8 cellular contexts compared by ENCODE assay signal in genomic region chr6:108581237-108581931, GRCh38. TPM values are rescaled to one million over a fixed set of nuclear protein-coding genes. Genes with fewer than 3 reads are reported as not detected.
DNase-seq lines count a peak whose midpoint lies in the region; ATAC-seq and TF ChIP-seq lines count a peak whose summit lies in the region.

No MANE protein-coding gene starts in this region.

- H3K4me3 ChIP-seq in dorsolateral prefrontal cortex: peak overlapping the region in 17 of 59 donors; percentile 0 to 33 (median 16)

- ATAC-seq in HG03442 (IDR thresholded peaks at IDR 0.05; ENCODE audit: unreplicated experiment): no peak
- ATAC-seq in GM21717 (IDR thresholded peaks at IDR 0.05; ENCODE audit: unreplicated experiment): no peak

- H3K27me3 ChIP-seq in dorsolateral prefrontal cortex: no peaks in the 10 kb centered on the region

- H3K9me3 Mint-ChIP-seq in nephron progenitor cell: no peaks in the 10 kb centered on the region

- DNase-seq in GM03348 (ENCODE audit: low spot score): peak; percentile 74
- DNase-seq in OCI-M1 (lab: John Stamatoyannopoulos, UW): peak; percentile 84
- no peak for DNase-seq in dorsolateral prefrontal cortex
- DNase-seq in nephron progenitor cell: no peak
- no peak for DNase-seq in stimulated activated CD4-positive, alpha-beta T cell treated with anti-CD3 and anti-CD28 coated beads, Interleukin-4, amount 100 ng/mL, for 24 hours
- no peak for DNase-seq in T-helper 9 cell

- H3K27ac Mint-ChIP-seq in nephron progenitor cell: peak overlapping the region; percentile 5

- peak overlapping the region in 52 of 59 donors; percentile 25 to 91 (median 72) for H3K27ac ChIP-seq in dorsolateral prefrontal cortex

- H3K36me3 Mint-ChIP-seq in nephron progenitor cell (ENCODE audit: low read depth): peaks cover 29% of the 10 kb centered on the region

- H3K27me3 Mint-ChIP-seq in nephron progenitor cell (ENCODE audit: low read depth, poor library complexity): no peaks in the 10 kb centered on the region

- intact Hi-C loops in dorsolateral prefrontal cortex (cut with DNase I): loop anchor here in 1 of 2 donors (10.0 kb wide), 1 partner anchor 73 kb away; no protein-coding TSS in a partner anchor

- no peak for TF ChIP-seq CTCF in dorsolateral prefrontal cortex (IDR thresholded peaks at IDR 0.05 in 54 of 56, conservative IDR thresholded peaks at IDR 0.05 in 2 of 56; ENCODE audit: low read depth in 1 of 56, partially characterized antibody in 56 of 56)
- TF ChIP-seq CTCF in nephron progenitor cell (IDR thresholded peaks at IDR 0.05): no peak

- H3K4me3 Mint-ChIP-seq in nephron progenitor cell: no peak overlapping the region

- H3K4me1 Mint-ChIP-seq in nephron progenitor cell: peaks cover 53% of the 10 kb centered on the region

RNA-seq across cellular contexts. Expression of gene FOXO3, which starts 20.7 kb away (rescaled TPM):
- 100 to 1,000 TPM in 4 of 120 experiments, 10 to 100 TPM in 116; 60.9 to 108 (median 81.7) TPM for total RNA-seq in dorsolateral prefrontal cortex

Comparison
In these comparisons a context has a peak if more than half of its experiments do, and no peak if none do; other contexts are left out.
1. DNase-seq: peak in GM03348 (single experiment) and OCI-M1 (single experiment); none in dorsolateral prefrontal cortex (0 of 10), nephron progenitor cell (single experiment), stimulated activated CD4-positive, alpha-beta T cell treated with anti-CD3 and anti-CD28 coated beads, Interleukin-4, amount 100 ng/mL, for 24 hours (single experiment) and T-helper 9 cell (single experiment).